ENCODE assay signal across 27 cellular contexts in the genomic region with DNA sequence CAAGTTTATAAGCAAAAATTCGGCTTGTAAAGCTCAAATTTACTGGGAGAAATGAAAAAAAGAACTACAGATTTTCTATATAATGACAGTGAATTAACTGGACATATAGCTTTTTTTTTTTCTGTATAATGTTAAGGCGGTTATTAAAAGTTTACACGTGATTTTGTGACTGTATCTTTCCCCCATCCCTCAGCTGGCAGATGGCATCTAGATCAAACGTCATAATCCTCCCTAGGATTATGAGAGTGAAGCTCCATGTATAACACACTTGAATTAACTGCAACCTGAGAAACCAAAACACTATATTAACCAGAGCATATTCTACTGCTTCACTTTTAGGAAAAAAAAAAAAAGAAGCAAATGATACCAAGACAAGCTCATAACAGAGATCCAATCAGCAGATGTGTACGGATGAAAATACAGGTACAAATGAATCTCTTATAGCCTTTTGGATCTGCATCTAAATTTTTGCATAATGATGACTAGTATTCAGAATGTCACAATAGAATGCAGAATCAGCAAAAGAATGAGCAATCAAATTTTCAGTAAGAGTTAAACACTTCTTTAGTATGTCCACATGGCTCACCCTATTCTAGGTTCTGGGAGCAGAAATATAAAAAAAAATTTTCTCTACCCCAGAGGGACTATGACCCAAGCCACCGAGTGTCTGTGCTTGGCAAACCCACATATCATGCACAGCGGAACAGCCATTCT. TPM values are rescaled to one million over a fixed set of nuclear protein-coding genes. Genes with fewer than 3 reads are reported as not detected.
"Had no signal": no experiment of that assay in that cellular context is flagged by ENCODE, and none has a peak within 500 bp of the region (broad histone marks: within the 10 kb centered on the region; RNA-seq: fewer than 3 reads in every experiment).

No MANE protein-coding gene starts in this region.

- DNase-seq: activated CD4-positive, alpha-beta memory T cell treated with anti-CD3 and anti-CD28 coated beads for 36 hours; activated CD4-positive, alpha-beta T cell treated with anti-CD3 and anti-CD28 coated beads, Interleukin-2, amount 10 ng/mL, durations not matched to agents 7 days and 5 days; activated CD4-positive, CD25-positive, alpha-beta regulatory T cell; activated CD8-positive, alpha-beta memory T cell treated with anti-CD3 and anti-CD28 coated beads for 24 hours; activated gamma-delta T cell; activated naive CD4-positive, alpha-beta T cell treated with anti-CD3 and anti-CD28 coated beads for 36 hours; activated T-cell treated with anti-CD3 and anti-CD28 coated beads, Interleukin-2, amount 50 U/mL, for 4 hours; amygdala; brain microvascular endothelial cell; NCI-H1092; NCI-H1436; NCI-H1694 treated with DMSO at 0.1 percent for 48 hours; NCI-H2029 treated with DMSO at 0.1 percent for 48 hours; NCI-H345; NCI-H510A; NCI-H748 treated with DMSO at 0.1 percent for 48 hours; RPMI8226; T-cell; T-helper 2 cell; T1000 had no signal

- H3K4me2 ChIP-seq: KMS-11 had no signal

- H3K36me3 ChIP-seq: brain microvascular endothelial cell, cardiac muscle cell had no signal

- ATAC-seq: activated T-cell treated with anti-CD3 and anti-CD28 coated beads, Interleukin-2, amount 50 U/mL, for 4 hours; Right ventricle myocardium inferior; T-cell had no signal

- FAIRE-seq: TTC549 had no signal

- H3K27me3 ChIP-seq: brain microvascular endothelial cell, cardiac muscle cell had no signal

- H3K27ac ChIP-seq: brain microvascular endothelial cell, cardiac muscle cell, KMS-11, SK-N-MC had no signal

- H3K9ac ChIP-seq: KMS-11 had no signal

- H3K4me3 ChIP-seq: cardiac muscle cell, SK-N-MC had no signal

RNA-seq across cellular contexts. Expression of gene MOBP, which starts 12.4 kb away (rescaled TPM):
- total RNA-seq: activated CD4-positive, alpha-beta memory T cell treated with anti-CD3 and anti-CD28 coated beads for 36 hours; activated CD4-positive, alpha-beta T cell treated with anti-CD3 and anti-CD28 coated beads, Interleukin-2, amount 10 ng/mL, durations not matched to agents 7 days and 5 days; activated naive CD4-positive, alpha-beta T cell treated with anti-CD3 and anti-CD28 coated beads for 36 hours; activated T-cell treated with anti-CD3 and anti-CD28 coated beads, Interleukin-2, amount 50 U/mL, for 4 hours; cardiac muscle cell; OCI-LY7; Right ventricle myocardium inferior had no signal
- polyA plus RNA-seq: cardiac muscle cell, IgD-negative memory B cell had no signal
